3 cellular contexts compared by ENCODE assay signal in genomic region chrX:68703849-68704248, GRCh38.
TF ChIP-seq lines count a peak whose summit lies in the region.

No MANE protein-coding gene starts in this region.

TF ChIP-seq in liver, 16 proteins besides CTCF, POLR2A, EP300 and RAD21:
- TF ChIP-seq YY1 (IDR thresholded peaks at IDR 0.05) = no peak
- peak; percentile 22 for TF ChIP-seq NR2F2 (IDR thresholded peaks at IDR 0.05)

TF ChIP-seq in HepG2, 621 proteins besides CTCF, POLR2A, EP300 and RAD21:
- no peak for TF ChIP-seq AKAP8 (CRISPR knock-in tag; IDR thresholded peaks at IDR 0.05)

TF ChIP-seq in GM23338, 12 proteins besides CTCF, POLR2A, EP300 and RAD21:
- TF ChIP-seq ZNF114 (CRISPR knock-in tag; IDR thresholded peaks at IDR 0.05) (no peak), EZH2 (IDR thresholded peaks at IDR 0.05; ENCODE audit: low read depth, unreplicated experiment) (no peak), ZNF331 (CRISPR knock-in tag; IDR thresholded peaks at IDR 0.05; ENCODE audit: low read depth) (no peak), CREB1 (CRISPR knock-in tag; IDR thresholded peaks at IDR 0.05; ENCODE audit: low read depth) (no peak)
- TF ChIP-seq, protein P1, sequence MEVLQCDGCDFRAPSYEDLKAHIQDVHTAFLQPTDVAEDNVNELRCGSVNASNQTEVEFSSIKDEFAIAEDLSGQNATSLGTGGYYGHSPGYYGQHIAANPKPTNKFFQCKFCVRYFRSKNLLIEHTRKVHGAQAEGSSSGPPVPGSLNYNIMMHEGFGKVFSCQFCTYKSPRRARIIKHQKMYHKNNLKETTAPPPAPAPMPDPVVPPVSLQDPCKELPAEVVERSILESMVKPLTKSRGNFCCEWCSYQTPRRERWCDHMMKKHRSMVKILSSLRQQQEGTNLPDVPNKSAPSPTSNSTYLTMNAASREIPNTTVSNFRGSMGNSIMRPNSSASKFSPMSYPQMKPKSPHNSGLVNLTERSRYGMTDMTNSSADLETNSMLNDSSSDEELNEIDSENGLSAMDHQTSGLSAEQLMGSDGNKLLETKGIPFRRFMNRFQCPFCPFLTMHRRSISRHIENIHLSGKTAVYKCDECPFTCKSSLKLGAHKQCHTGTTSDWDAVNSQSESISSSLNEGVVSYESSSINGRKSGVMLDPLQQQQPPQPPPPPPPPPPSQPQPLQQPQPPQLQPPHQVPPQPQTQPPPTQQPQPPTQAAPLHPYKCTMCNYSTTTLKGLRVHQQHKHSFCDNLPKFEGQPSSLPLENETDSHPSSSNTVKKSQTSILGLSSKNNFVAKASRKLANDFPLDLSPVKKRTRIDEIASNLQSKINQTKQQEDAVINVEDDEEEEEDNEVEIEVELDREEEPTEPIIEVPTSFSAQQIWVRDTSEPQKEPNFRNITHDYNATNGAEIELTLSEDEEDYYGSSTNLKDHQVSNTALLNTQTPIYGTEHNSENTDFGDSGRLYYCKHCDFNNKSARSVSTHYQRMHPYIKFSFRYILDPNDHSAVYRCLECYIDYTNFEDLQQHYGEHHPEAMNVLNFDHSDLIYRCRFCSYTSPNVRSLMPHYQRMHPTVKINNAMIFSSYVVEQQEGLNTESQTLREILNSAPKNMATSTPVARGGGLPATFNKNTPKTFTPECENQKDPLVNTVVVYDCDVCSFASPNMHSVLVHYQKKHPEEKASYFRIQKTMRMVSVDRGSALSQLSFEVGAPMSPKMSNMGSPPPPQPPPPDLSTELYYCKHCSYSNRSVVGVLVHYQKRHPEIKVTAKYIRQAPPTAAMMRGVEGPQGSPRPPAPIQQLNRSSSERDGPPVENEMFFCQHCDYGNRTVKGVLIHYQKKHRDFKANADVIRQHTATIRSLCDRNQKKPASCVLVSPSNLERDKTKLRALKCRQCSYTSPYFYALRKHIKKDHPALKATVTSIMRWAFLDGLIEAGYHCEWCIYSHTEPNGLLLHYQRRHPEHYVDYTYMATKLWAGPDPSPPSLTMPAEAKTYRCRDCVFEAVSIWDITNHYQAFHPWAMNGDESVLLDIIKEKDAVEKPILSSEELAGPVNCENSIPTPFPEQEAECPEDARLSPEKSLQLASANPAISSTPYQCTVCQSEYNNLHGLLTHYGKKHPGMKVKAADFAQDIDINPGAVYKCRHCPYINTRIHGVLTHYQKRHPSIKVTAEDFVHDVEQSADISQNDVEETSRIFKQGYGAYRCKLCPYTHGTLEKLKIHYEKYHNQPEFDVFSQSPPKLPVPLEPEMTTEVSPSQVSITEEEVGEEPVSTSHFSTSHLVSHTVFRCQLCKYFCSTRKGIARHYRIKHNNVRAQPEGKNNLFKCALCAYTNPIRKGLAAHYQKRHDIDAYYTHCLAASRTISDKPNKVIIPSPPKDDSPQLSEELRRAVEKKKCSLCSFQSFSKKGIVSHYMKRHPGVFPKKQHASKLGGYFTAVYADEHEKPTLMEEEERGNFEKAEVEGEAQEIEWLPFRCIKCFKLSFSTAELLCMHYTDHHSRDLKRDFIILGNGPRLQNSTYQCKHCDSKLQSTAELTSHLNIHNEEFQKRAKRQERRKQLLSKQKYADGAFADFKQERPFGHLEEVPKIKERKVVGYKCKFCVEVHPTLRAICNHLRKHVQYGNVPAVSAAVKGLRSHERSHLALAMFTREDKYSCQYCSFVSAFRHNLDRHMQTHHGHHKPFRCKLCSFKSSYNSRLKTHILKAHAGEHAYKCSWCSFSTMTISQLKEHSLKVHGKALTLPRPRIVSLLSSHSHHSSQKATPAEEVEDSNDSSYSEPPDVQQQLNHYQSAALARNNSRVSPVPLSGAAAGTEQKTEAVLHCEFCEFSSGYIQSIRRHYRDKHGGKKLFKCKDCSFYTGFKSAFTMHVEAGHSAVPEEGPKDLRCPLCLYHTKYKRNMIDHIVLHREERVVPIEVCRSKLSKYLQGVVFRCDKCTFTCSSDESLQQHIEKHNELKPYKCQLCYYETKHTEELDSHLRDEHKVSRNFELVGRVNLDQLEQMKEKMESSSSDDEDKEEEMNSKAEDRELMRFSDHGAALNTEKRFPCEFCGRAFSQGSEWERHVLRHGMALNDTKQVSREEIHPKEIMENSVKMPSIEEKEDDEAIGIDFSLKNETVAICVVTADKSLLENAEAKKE (CRISPR knock-in tag; IDR thresholded peaks at IDR 0.05) = no peak
TF ChIP-seq in GM23338: peak in this region for 0.
